Comparison of ENCODE assay signal across 8 cellular contexts in genomic region chr12:92929957-92930356, GRCh38. TPM values are rescaled to one million over a fixed set of nuclear protein-coding genes. Genes with fewer than 3 reads are reported as not detected.
A peak's percentile ranks its signal among the peaks of the same experiment; 100 is the strongest.
DNase-seq lines count a peak whose midpoint lies in the region; ATAC-seq, FAIRE-seq and TF ChIP-seq lines count a peak whose summit lies in the region.

No MANE protein-coding gene starts in this region.

- TF ChIP-seq POLR2A in GM12878 (IDR thresholded peaks at IDR 0.05; ENCODE audit: low read depth, low read length) = no peak
- no peak for TF ChIP-seq POLR2A in vagina (IDR thresholded peaks at IDR 0.05)

- DNase-seq in heart right ventricle (no peak), cardiac septum (ENCODE audit: low spot score) (no peak), GM12878 (ENCODE audit: low read depth, low spot score) (no peak), mesenchymal stem cell (no peak), vagina (ENCODE audit: extremely low spot score in 2 of 2) (no peak), NK-92 (lab: John Stamatoyannopoulos, UW; ENCODE audit: unreplicated experiment) (no peak), 8988T (no peak), T-helper 9 cell (no peak)

- no peaks in the 10 kb centered on the region for H3K36me3 ChIP-seq in heart right ventricle
- no peaks in the 10 kb centered on the region for H3K36me3 ChIP-seq in GM12878 (ENCODE audit: control insufficient read depth in 2 of 2, insufficient read depth in 2 of 2, low read length in 1 of 2)
- no peaks in the 10 kb centered on the region for H3K36me3 ChIP-seq in mesenchymal stem cell (ENCODE audit: control insufficient read depth in 1 of 2, insufficient read depth in 2 of 2, low read depth in 1 of 2, low read length in 2 of 2)
- no peaks in the 10 kb centered on the region for H3K36me3 ChIP-seq in vagina

- peak overlapping the region; percentile 90 for H2AFZ ChIP-seq in GM12878 (ENCODE audit: control insufficient read depth, low read depth, low read length)
- H2AFZ ChIP-seq in mesenchymal stem cell (ENCODE audit: low read depth, low read length) = no peak overlapping the region

- no peak overlapping the region for H2AK5ac ChIP-seq in mesenchymal stem cell (ENCODE audit: low read length, severe bottlenecking)

- peak overlapping the region; percentile 29 to 94 (median 87) for H3K4me3 ChIP-seq in heart right ventricle
- peak overlapping the region; percentile 79 for H3K4me3 ChIP-seq in GM12878
- peak overlapping the region in 1 of 2 experiments; percentile 93 for H3K4me3 ChIP-seq in mesenchymal stem cell (ENCODE audit: insufficient read depth in 1 of 2, low read depth in 1 of 2, low read length in 2 of 2)
- peak overlapping the region; percentile 82 for H3K4me3 ChIP-seq in vagina

- H3K23ac ChIP-seq in mesenchymal stem cell (ENCODE audit: low read length in 2 of 2) = no peak overlapping the region

- H3K27ac ChIP-seq in heart right ventricle = peak overlapping the region; percentile 83 to 99 (median 97)
- H3K27ac ChIP-seq in GM12878 (ENCODE audit: control insufficient read depth, insufficient read depth) = peak overlapping the region; percentile 98
- H3K27ac ChIP-seq in mesenchymal stem cell (ENCODE audit: low read length, poor library complexity, severe bottlenecking) = peak overlapping the region; percentile 82
- H3K27ac ChIP-seq in vagina = peak overlapping the region; percentile 97

- TF ChIP-seq EP300 in GM12878 (IDR thresholded peaks at IDR 0.05; ENCODE audit: borderline replicate concordance in 1 of 2, control insufficient read depth in 1 of 2, low read depth in 2 of 2, low read length in 2 of 2) = no peak

- H3K18ac ChIP-seq in mesenchymal stem cell (ENCODE audit: low read depth in 1 of 2, low read length in 2 of 2) = no peak overlapping the region

- no peak overlapping the region for H2BK15ac ChIP-seq in mesenchymal stem cell (ENCODE audit: low read depth, poor library complexity, severe bottlenecking)

- RAD21 ChIA-PET in GM12878 (lab: Charles Lee; ENCODE audit: unreplicated experiment) = interaction anchor here (0.7 to 2.2 kb wide), 17 partner anchors 14 to 490 kb away, joined by 3 to 9 read pairs (median 4); no protein-coding TSS in a partner anchor

- TF ChIP-seq CTCF in heart right ventricle (IDR thresholded peaks at IDR 0.05) (no peak), GM12878 (IDR thresholded peaks at IDR 0.05 in 2 of 3, conservative IDR thresholded peaks at IDR 0.05 in 1 of 3; ENCODE audit: control insufficient read depth in 2 of 3, extremely low read depth in 1 of 3, insufficient read depth in 1 of 3, low read depth in 3 of 3, low read length in 3 of 3) (no peak), vagina (IDR thresholded peaks at IDR 0.05) (no peak)

- H3K9me3 ChIP-seq in heart right ventricle (no peaks in the 10 kb centered on the region), GM12878 (replicated peaks; ENCODE audit: control insufficient read depth, insufficient read depth, low read length) (no peaks in the 10 kb centered on the region), mesenchymal stem cell (ENCODE audit: control insufficient read depth, low read length) (no peaks in the 10 kb centered on the region), vagina (no peaks in the 10 kb centered on the region)

- no peak overlapping the region for H4K8ac ChIP-seq in mesenchymal stem cell (ENCODE audit: low read length)

- ATAC-seq in heart right ventricle = no peak
- ATAC-seq in GM12878 = no peak

- peaks cover 2% of the 10 kb centered on the region for H3K79me1 ChIP-seq in mesenchymal stem cell (replicated peaks; ENCODE audit: low read length, poor library complexity, severe bottlenecking)

- no peak overlapping the region for H2BK12ac ChIP-seq in mesenchymal stem cell (ENCODE audit: low read length in 2 of 2)

- H3K27me3 ChIP-seq in heart right ventricle (no peaks in the 10 kb centered on the region), GM12878 (replicated peaks in 1 of 2; ENCODE audit: control insufficient read depth in 2 of 2, insufficient read depth in 2 of 2, low read length in 1 of 2) (no peaks in the 10 kb centered on the region), mesenchymal stem cell (ENCODE audit: control insufficient read depth in 1 of 2, insufficient read depth in 1 of 2, low read length in 2 of 2) (no peaks in the 10 kb centered on the region), vagina (no peaks in the 10 kb centered on the region)

- SMC1A ChIA-PET in GM12878 (lab: Charles Lee; ENCODE audit: uncharacterized antibody, unreplicated experiment) = interaction anchor here (0.8 to 7.4 kb wide), 16 partner anchors 9 to 490 kb away, joined by 3 to 76 read pairs (median 5); no protein-coding TSS in a partner anchor

- TSS peak; percentile 93 for BruUV-seq in GM12878 (replicated peaks; lab: Mats Ljungman, UMichigan)

- in situ Hi-C loops in GM12878 (cut with MboI) = no loop called here

- no peak overlapping the region for H3K4ac ChIP-seq in mesenchymal stem cell (ENCODE audit: low read depth in 1 of 2, low read length in 2 of 2)

- H2BK120ac ChIP-seq in mesenchymal stem cell (ENCODE audit: low read depth, low read length) = no peak overlapping the region

- H3K9ac ChIP-seq in GM12878 (ENCODE audit: control insufficient read depth, insufficient read depth, low read length) (peak overlapping the region; percentile 98), mesenchymal stem cell (ENCODE audit: low read length) (peak overlapping the region; percentile 99)

- POLR2A ChIA-PET in GM12878 (lab: Charles Lee) = interaction anchor here (0.7 to 2.0 kb wide), 8 partner anchors 8 to 489 kb away, joined by 3 to 11 read pairs (median 4); no protein-coding TSS in a partner anchor

- FAIRE-seq in GM12878 (lab: Jason Lieb, UNC) = no peak

- H3K14ac ChIP-seq in mesenchymal stem cell (ENCODE audit: low read length in 2 of 2) = no peak overlapping the region

- H4K91ac ChIP-seq in mesenchymal stem cell (ENCODE audit: low read length) = no peak overlapping the region

- H3K4me1 ChIP-seq in heart right ventricle = peaks cover 0 to 43% (median 36%) of the 10 kb centered on the region in 9 donors
- H3K4me1 ChIP-seq in GM12878 (ENCODE audit: control insufficient read depth, insufficient read depth, low read length) = peaks cover 4% of the 10 kb centered on the region
- peaks cover 5% of the 10 kb centered on the region for H3K4me1 ChIP-seq in mesenchymal stem cell (ENCODE audit: control insufficient read depth, insufficient read depth, low read depth, low read length)
- peaks cover 23% of the 10 kb centered on the region for H3K4me1 ChIP-seq in vagina

- TF ChIP-seq RAD21 in GM12878 (IDR thresholded peaks at IDR 0.05; ENCODE audit: insufficient read depth, low read depth, low read length) = no peak

- no peaks in the 10 kb centered on the region for H4K20me1 ChIP-seq in GM12878 (ENCODE audit: control insufficient read depth, insufficient read depth)

- no peak overlapping the region for H2BK5ac ChIP-seq in mesenchymal stem cell (ENCODE audit: low read depth, low read length, poor library complexity, severe bottlenecking)

- intact Hi-C loops in heart right ventricle (cut with DNase I) = loop anchor here in 8 of 10 donors (5.0 to 10.0 kb wide), 7 partner anchors 68 to 425 kb away; no protein-coding TSS in a partner anchor
- intact Hi-C loops in cardiac septum (cut with DNase I) = loop anchor here (5.0 to 10.0 kb wide), 2 partner anchors 143 to 455 kb away; no protein-coding TSS in a partner anchor
- intact Hi-C loops in GM12878 (cut with micrococcal nuclease; ENCODE audit: unreplicated experiment) = loop anchor here (5.0 kb wide), 5 partner anchors 42 to 447 kb away; partner anchors contain the start of genes NUDT4 and PLEKHG7
- intact Hi-C loops in vagina (cut with DNase I) = no loop called here

- CTCF ChIA-PET in GM12878 (lab: Yijun Ruan, JAX) = interaction anchor here (0.6 to 1.9 kb wide), 10 partner anchors 8 to 548 kb away, joined by 3 to 12 read pairs (median 4); no protein-coding TSS in a partner anchor

- H3K4me2 ChIP-seq in GM12878 (ENCODE audit: control insufficient read depth, insufficient read depth) (peak overlapping the region; percentile 99), mesenchymal stem cell (ENCODE audit: low read length, poor library complexity, severe bottlenecking) (peak overlapping the region; percentile 88)

- H3K79me2 ChIP-seq in GM12878 (ENCODE audit: control insufficient read depth, insufficient read depth, low read length) = peaks cover 34% of the 10 kb centered on the region

- WGBS in heart right ventricle, 2 donors = 2 to 3% methylated on average over 9 of the region's 9 CpGs
- WGBS in GM12878 (ENCODE audit: insufficient coverage, insufficient replicate concordance, low lambda C conversion rate, missing lambda C conversion rate) = 3% methylated on average over 9 of the region's 9 CpGs
- 13% methylated on average over 7 of the region's 9 CpGs for WGBS in mesenchymal stem cell

RNA-seq across cellular contexts. Expression of gene EEA1, which starts 0.9 kb away (rescaled TPM):
- total RNA-seq in heart right ventricle = 10 to 100 TPM; 21.7 to 41.6 (median 33.8) TPM
- 1 to 10 TPM; 2.6 to 5.9 TPM for polyA plus RNA-seq in heart right ventricle
- total RNA-seq in cardiac septum = 34.1 TPM
- 24.6 and 34.9 TPM in 2 replicates for total RNA-seq in GM12878 (2013; cell fraction: nucleolus; rRNA removed)
- total RNA-seq in GM12878 (2014; rRNA removed) = 9.3 and 10.8 TPM in 2 replicates
- 17.3 and 21.7 TPM in 2 replicates for total RNA-seq in GM12878 (2014; rRNA removed; fragmentation: Illumina TruSeq; extraction: Trizol)
- total RNA-seq in GM12878 (2021) = 26.5 and 27.7 TPM in 2 replicates
- 2.3 TPM for polyA plus RNA-seq in GM12878 (2011; ENCODE audit: low read depth)
- polyA plus RNA-seq in GM12878 (2011; rRNA removed) = 9.7 and 16.5 TPM in 2 replicates
- 2.1 and 2.2 TPM in 2 replicates for polyA plus RNA-seq in GM12878 (2011; cell fraction: cytosol; rRNA removed)
- polyA plus RNA-seq in GM12878 (2011; cell fraction: nucleus; rRNA removed) = 6.8 and 9.4 TPM in 2 replicates
- polyA plus RNA-seq in GM12878 (2012) = 4.1 and 7.0 TPM in 2 replicates
- polyA plus RNA-seq in GM12878 (2014; fragmentation: Illumina TruSeq; extraction: Trizol) = 20.0 and 23.0 TPM in 2 replicates
- 1 to 10 TPM; 5.5 to 9.5 TPM for polyA plus RNA-seq in GM12878 (2014; fragmentation: Nextera tagmentation; extraction: Ambion mirVana)
- 4.9 and 6.9 TPM in 2 replicates for polyA plus RNA-seq in GM12878 (2014; rRNA removed)
- 10 to 100 TPM; 38.4 to 40.3 TPM for polyA plus RNA-seq in GM12878 (2016; fragmentation: Nextera tagmentation; extraction: Ambion mirVana)
- polyA minus RNA-seq in GM12878 (2011; rRNA and poly(A)+ RNA removed) = 5.9 and 11.0 TPM in 2 replicates
- polyA minus RNA-seq in GM12878 (2011; cell fraction: cytosol; rRNA and poly(A)+ RNA removed) = 11.2 and 17.9 TPM in 2 replicates
- 9.7 and 10.8 TPM in 2 replicates for polyA minus RNA-seq in GM12878 (2011; cell fraction: nucleus; rRNA and poly(A)+ RNA removed)
- polyA plus RNA-seq in mesenchymal stem cell (2013, experiment 1 of 2) = 35.6 TPM
- 38.7 TPM for polyA plus RNA-seq in mesenchymal stem cell (2013, experiment 2 of 2)
- 59.2 TPM for total RNA-seq in vagina
